ENCODE assay signal across 8 cellular contexts in genomic region chr11:108496643-108497256, GRCh38. TPM values are rescaled to one million over a fixed set of nuclear protein-coding genes. Genes with fewer than 3 reads are reported as not detected.
A peak's percentile ranks its signal among the peaks of the same experiment; 100 is the strongest.
DNase-seq lines count a peak whose midpoint lies in the region; ATAC-seq, FAIRE-seq and TF ChIP-seq lines count a peak whose summit lies in the region.

No MANE protein-coding gene starts in this region.

- TF ChIP-seq CTCF in kidney (IDR thresholded peaks at IDR 0.05; ENCODE audit: borderline replicate concordance, extremely low read depth, insufficient read depth) (no peak), testis (IDR thresholded peaks at IDR 0.05) (no peak)

- no peaks in the 10 kb centered on the region for H3K36me3 ChIP-seq in kidney (ENCODE audit: control insufficient read depth in 1 of 2, insufficient read depth in 2 of 2, low read length in 2 of 2)
- no peaks in the 10 kb centered on the region for H3K36me3 ChIP-seq in testis (ENCODE audit: low read depth, missing control alignments)

- intact Hi-C loops in kidney (cut with DNase I) = no loop called here
- intact Hi-C loops in testis (cut with DNase I; ENCODE audit: low total_unique reads) = no loop called here

- FAIRE-seq in kidney (lab: Jason Lieb, UNC) = no peak

- 65 to 69% methylated on average over 7 of the region's 7 CpGs for WGBS in testis, 2 donors

- H3K4me1 Mint-ChIP-seq in activated CD8-positive, alpha-beta memory T cell treated with anti-CD3 and anti-CD28 coated beads, Interleukin-2, amount 10 ng/mL, durations not matched to agents 7 days and 5 days = peaks cover 42% of the 10 kb centered on the region
- peaks cover 28% of the 10 kb centered on the region for H3K4me1 Mint-ChIP-seq in activated naive CD8-positive, alpha-beta T cell (ENCODE audit: low read depth)

- peak overlapping the region; percentile 98 for H3K27ac Mint-ChIP-seq in activated CD8-positive, alpha-beta memory T cell treated with anti-CD3 and anti-CD28 coated beads, Interleukin-2, amount 10 ng/mL, durations not matched to agents 7 days and 5 days
- peak overlapping the region; percentile 98 for H3K27ac Mint-ChIP-seq in activated naive CD8-positive, alpha-beta T cell

- H3K4me3 ChIP-seq in kidney (ENCODE audit: low read length in 2 of 2) (peak overlapping the region; percentile 80 to 98), testis (peak overlapping the region in 1 of 2 donors; percentile 76)

- peak overlapping the region; percentile 85 to 96 for H3K9ac ChIP-seq in kidney (ENCODE audit: low read length in 2 of 2)

- no peaks in the 10 kb centered on the region for H3K27me3 ChIP-seq in testis

- no peak for TF ChIP-seq POLR2A in testis (IDR thresholded peaks at IDR 0.05)

- peaks cover 24% of the 10 kb centered on the region for H3K36me3 Mint-ChIP-seq in activated CD8-positive, alpha-beta memory T cell treated with anti-CD3 and anti-CD28 coated beads, Interleukin-2, amount 10 ng/mL, durations not matched to agents 7 days and 5 days
- H3K36me3 Mint-ChIP-seq in activated naive CD8-positive, alpha-beta T cell = no peaks in the 10 kb centered on the region

- H3K27ac ChIP-seq in kidney (ENCODE audit: low read depth in 2 of 2, low read length in 2 of 2) (peak overlapping the region; percentile 97 to 100), testis (peak overlapping the region; percentile 84 to 94)

- H3K4me1 ChIP-seq in kidney (ENCODE audit: control insufficient read depth in 1 of 2, insufficient read depth in 1 of 2, low read depth in 1 of 2, low read length in 2 of 2) = peaks cover 4 to 10% of the 10 kb centered on the region in 2 donors
- no peaks in the 10 kb centered on the region for H3K4me1 ChIP-seq in testis

- CTCF ChIA-PET in activated CD8-positive, alpha-beta memory T cell treated with anti-CD3 and anti-CD28 coated beads, Interleukin-2, amount 10 ng/mL, durations not matched to agents 7 days and 5 days (lab: Charles Lee) = no interaction called here

- no peaks in the 10 kb centered on the region for H3K27me3 Mint-ChIP-seq in activated CD8-positive, alpha-beta memory T cell treated with anti-CD3 and anti-CD28 coated beads, Interleukin-2, amount 10 ng/mL, durations not matched to agents 7 days and 5 days
- H3K27me3 Mint-ChIP-seq in activated naive CD8-positive, alpha-beta T cell = no peaks in the 10 kb centered on the region

- H3K9me3 ChIP-seq in kidney (ENCODE audit: control insufficient read depth in 1 of 2, low read length in 2 of 2) = no peaks in the 10 kb centered on the region
- no peaks in the 10 kb centered on the region for H3K9me3 ChIP-seq in testis

- H3K4me3 Mint-ChIP-seq in activated CD8-positive, alpha-beta memory T cell treated with anti-CD3 and anti-CD28 coated beads, Interleukin-2, amount 10 ng/mL, durations not matched to agents 7 days and 5 days = peak overlapping the region; percentile 92
- H3K4me3 Mint-ChIP-seq in activated naive CD8-positive, alpha-beta T cell = peak overlapping the region; percentile 97

- ATAC-seq in activated CD8-positive, alpha-beta memory T cell treated with anti-CD3 and anti-CD28 coated beads, Interleukin-2, amount 10 ng/mL, durations not matched to agents 7 days and 5 days = no peak
- no peak for ATAC-seq in GM21576 (IDR thresholded peaks at IDR 0.05; ENCODE audit: unreplicated experiment)

- DNase-seq in activated CD8-positive, alpha-beta memory T cell treated with anti-CD3 and anti-CD28 coated beads, Interleukin-2, amount 10 ng/mL, durations not matched to agents 7 days and 5 days = no peak
- no peak for DNase-seq in activated CD8-positive, alpha-beta memory T cell treated with anti-CD3 and anti-CD28 coated beads for 24 hours
- DNase-seq in kidney = no peak
- DNase-seq in testis = no peak
- DNase-seq in NOMO-1 treated with DMSO at 0.1 percent for 48 hours (lab: John Stamatoyannopoulos, UW; ENCODE audit: unreplicated experiment) = no peak
- DNase-seq in NCI-H2029 (lab: John Stamatoyannopoulos, UW) = no peak

- no peaks in the 10 kb centered on the region for H3K9me3 Mint-ChIP-seq in activated CD8-positive, alpha-beta memory T cell treated with anti-CD3 and anti-CD28 coated beads, Interleukin-2, amount 10 ng/mL, durations not matched to agents 7 days and 5 days (ENCODE audit: low read depth)
- H3K9me3 Mint-ChIP-seq in activated naive CD8-positive, alpha-beta T cell (ENCODE audit: low read depth) = no peaks in the 10 kb centered on the region

RNA-seq across cellular contexts. Expression of gene POGLUT3, which starts 1.4 kb away (rescaled TPM):
- 10 to 100 TPM; 27.5 to 32.6 TPM for total RNA-seq in activated CD8-positive, alpha-beta memory T cell treated with anti-CD3 and anti-CD28 coated beads, Interleukin-2, amount 10 ng/mL, durations not matched to agents 7 days and 5 days
- total RNA-seq in kidney (22.0 TPM), testis (10 to 100 TPM in 1 of 2 donors, 1 to 10 TPM in 1; 6.5 to 10.5 TPM)
- polyA plus RNA-seq in kidney (ENCODE audit: insufficient read depth, low read depth, low replicate concordance) (13.6 TPM), testis (ENCODE audit: insufficient read depth, low read depth, low replicate concordance) (10.7 TPM)

RNA-seq across cellular contexts. Expression of gene C11orf65, which starts 29.4 kb away (rescaled TPM):
- total RNA-seq in activated CD8-positive, alpha-beta memory T cell treated with anti-CD3 and anti-CD28 coated beads, Interleukin-2, amount 10 ng/mL, durations not matched to agents 7 days and 5 days = under 1 TPM in 1 of 2 experiments, not detected in 1; 0.61 TPM
- total RNA-seq in kidney (1.1 TPM), testis (10 to 100 TPM; 22.1 to 48.9 TPM)
- polyA plus RNA-seq in kidney (ENCODE audit: insufficient read depth, low read depth, low replicate concordance) (1.2 TPM), testis (ENCODE audit: insufficient read depth, low read depth, low replicate concordance) (69.7 TPM)

Comparison
In these comparisons a context has a peak if more than half of its experiments do, and no peak if none do; other contexts are left out.
1. RNA of gene C11orf65, which starts 29.4 kb away (total RNA-seq): 22.1 to 48.9 TPM in testis; 1.1 TPM in kidney (single experiment) and 0.61 TPM in activated CD8-positive, alpha-beta memory T cell treated with anti-CD3 and anti-CD28 coated beads, Interleukin-2, amount 10 ng/mL, durations not matched to agents 7 days and 5 days; every median in the first group is over 10 times any median in the second.